8 cellular contexts compared by ENCODE assay signal in the genomic region with DNA sequence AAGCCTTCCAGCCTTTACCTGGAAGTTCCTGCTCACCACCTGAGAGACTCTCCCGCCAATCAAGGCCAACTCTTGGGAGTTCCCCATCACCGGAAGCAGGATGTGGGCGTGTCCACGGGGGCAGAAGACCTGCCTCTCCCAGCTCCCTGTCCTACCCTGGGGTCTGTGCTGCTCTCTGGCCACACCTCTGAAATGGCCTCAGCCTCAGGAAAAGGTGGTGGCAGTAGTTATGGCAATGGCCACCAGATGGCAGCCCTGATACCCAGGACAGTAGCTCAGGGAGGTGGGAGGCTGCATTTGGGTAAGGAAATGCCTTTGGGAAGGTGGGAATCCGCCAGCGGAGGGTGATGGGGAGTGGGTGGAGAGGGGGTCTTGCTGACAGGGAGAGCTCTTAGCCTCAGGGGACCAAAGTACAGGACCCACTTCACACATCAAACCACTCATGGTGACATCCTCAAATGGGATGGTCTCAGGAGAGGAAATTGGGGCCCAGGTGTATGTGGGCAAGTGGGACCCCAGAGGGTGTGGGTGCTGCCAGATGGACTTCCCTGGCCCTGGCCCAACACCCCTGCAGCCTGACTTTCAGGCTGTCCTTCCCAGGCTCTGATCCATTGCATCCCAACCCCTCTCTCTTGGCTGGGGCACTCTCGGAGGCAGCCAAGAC. TPM values are rescaled to one million over a fixed set of nuclear protein-coding genes. Genes with fewer than 3 reads are reported as not detected.
DNase-seq lines count a peak whose midpoint lies in the region; ATAC-seq and TF ChIP-seq lines count a peak whose summit lies in the region.

No MANE protein-coding gene starts in this region.

- H3K27ac ChIP-seq in coronary artery = no peak overlapping the region

- H3K4me3 ChIP-seq in GM06990 (replicated peaks; ENCODE audit: low read depth, low read length) (no peak overlapping the region), coronary artery (no peak overlapping the region), lower leg skin (ENCODE audit: low read depth, poor library complexity, severe bottlenecking) (no peak overlapping the region)

- DNase-seq in GM06990 (ENCODE audit: extremely low read depth, insufficient read length) (peak; percentile 56), NCI-H2196 (lab: John Stamatoyannopoulos, UW; ENCODE audit: unreplicated experiment) (peak; percentile 66), coronary artery (ENCODE audit: low spot score) (no peak), lower leg skin (ENCODE audit: low spot score in 2 of 2) (peak; percentile 47 to 88)
- DNase-seq in activated CD4-positive, alpha-beta T cell treated with anti-CD3 and anti-CD28 coated beads for 4 hours = peak; percentile 58 to 69
- DNase-seq in stimulated activated CD8-positive, alpha-beta memory T cell treated with anti-CD3 and anti-CD28 coated beads, Interleukin-15, amount 100 ng/mL, for 1 hour (ENCODE audit: low read depth) = peak; percentile 44

- TF ChIP-seq POLR2A in lower leg skin (IDR thresholded peaks at IDR 0.05) = no peak

- TF ChIP-seq CTCF in GM06990 (IDR thresholded peaks at IDR 0.05; ENCODE audit: insufficient read depth, low read length, poor library complexity, severe bottlenecking) (peak; percentile 90), coronary artery (IDR thresholded peaks at IDR 0.05) (peak; percentile 60), lower leg skin (IDR thresholded peaks at IDR 0.05) (peak in 1 of 3 donors; percentile 39)

- ATAC-seq in HG02798 (IDR thresholded peaks at IDR 0.05; ENCODE audit: poor library complexity, unreplicated experiment) = peak; percentile 77
- no peak for ATAC-seq in GM19395 (IDR thresholded peaks at IDR 0.05; ENCODE audit: unreplicated experiment)

- H3K27me3 ChIP-seq in GM06990 (replicated peaks; ENCODE audit: control insufficient read depth, insufficient read depth, low read length) = peaks cover 4% of the 10 kb centered on the region

- intact Hi-C loops in lower leg skin (cut with DNase I; ENCODE audit: low total_unique reads) = loop anchor here (5.0 kb wide), 1 partner anchor 47 kb away; no protein-coding TSS in a partner anchor

- H3K36me3 ChIP-seq in GM06990 (ENCODE audit: control insufficient read depth, insufficient read depth, low read length) = no peaks in the 10 kb centered on the region

- WGBS in lower leg skin, 2 donors = 10 to 23% methylated on average over 7 of the region's 7 CpGs

RNA-seq across cellular contexts. Expression of gene KAZALD1, which starts 33.9 kb away (rescaled TPM):
- 1 to 10 TPM; 2.2 to 6.1 (median 2.7) TPM for total RNA-seq in lower leg skin

RNA-seq across cellular contexts. Expression of gene TLX1, which starts 35.4 kb away (rescaled TPM):
- under 1 TPM in 2 of 4 donors, not detected in 2; 0.15 to 0.25 TPM for total RNA-seq in lower leg skin
